9 cellular contexts compared by ENCODE assay signal in the genomic region with DNA sequence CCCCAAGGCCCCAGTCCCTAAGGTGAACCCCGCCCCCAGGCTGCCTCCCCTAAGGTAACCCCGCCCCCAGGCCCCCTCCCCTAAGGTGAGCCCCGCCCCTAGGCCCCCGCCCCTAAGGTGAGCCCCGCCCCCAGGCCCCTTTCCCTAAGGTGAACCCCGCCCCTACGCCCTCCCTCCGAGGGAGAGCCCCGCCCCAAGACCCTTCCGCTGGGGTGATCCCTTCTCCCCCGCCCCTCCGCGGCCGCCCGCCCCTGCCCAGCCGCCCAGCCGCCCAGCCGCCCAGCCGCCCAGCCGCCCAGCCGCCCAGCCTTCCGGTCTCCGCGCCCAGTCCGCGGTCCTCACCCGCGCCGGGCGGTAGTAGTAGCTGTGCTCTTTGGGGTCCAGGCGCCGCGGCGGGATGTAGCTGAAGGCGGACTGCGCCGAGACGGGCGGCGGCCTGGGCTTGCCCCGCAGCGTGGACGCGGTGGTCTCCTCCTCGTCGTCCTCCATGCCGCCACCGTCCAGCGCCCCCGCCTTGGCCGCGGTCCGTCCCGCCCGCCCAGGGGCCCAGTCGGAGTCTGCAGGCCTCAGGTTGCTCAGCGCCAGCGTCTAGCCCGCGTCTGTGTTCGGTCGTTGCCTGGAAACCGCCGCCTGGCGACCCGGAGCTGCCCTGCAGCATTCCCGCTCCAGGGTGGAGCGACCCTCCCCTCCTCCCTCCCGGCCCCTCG. TPM values are rescaled to one million over a fixed set of nuclear protein-coding genes. Genes with fewer than 3 reads are reported as not detected.
DNase-seq lines count a peak whose midpoint lies in the region; ATAC-seq, FAIRE-seq and TF ChIP-seq lines count a peak whose summit lies in the region.
"Had no signal": no experiment of that assay in that cellular context is flagged by ENCODE, and none has a peak within 500 bp of the region (broad histone marks: within the 10 kb centered on the region; RNA-seq: fewer than 3 reads in every experiment).

A gene with protein sequence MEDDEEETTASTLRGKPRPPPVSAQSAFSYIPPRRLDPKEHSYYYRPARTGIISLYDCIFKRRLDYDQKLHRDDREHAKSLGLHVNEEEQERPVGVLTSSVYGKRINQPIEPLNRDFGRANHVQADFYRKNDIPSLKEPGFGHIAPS (minus strand): TSS at position 601 of the 707 bp plus-strand sequence. CDS start 112 bp downstream, at position 489.

- H3K9ac ChIP-seq in NT2/D1 (ENCODE audit: insufficient read length, low read depth) (peak within 1 kb of the TSS; percentile 77), stomach smooth muscle (ENCODE audit: low read length in 2 of 2) (peak within 1 kb of the TSS in 1 of 2 donors; percentile 64)

- peak; percentile 72 for ATAC-seq in left lobe of liver
- ATAC-seq in GM18858 (IDR thresholded peaks at IDR 0.05; ENCODE audit: unreplicated experiment): no peak

- FAIRE-seq in RCC 7860 (lab: Jason Lieb, UNC): no peak
- FAIRE-seq: TTC549 had no signal

- H3K9me3 ChIP-seq in NT2/D1 (ENCODE audit: insufficient read depth, low read length) (peaks cover 4% of the 10 kb centered on the region; the same call in 1 of the 2 replicates), stomach smooth muscle (ENCODE audit: control insufficient read depth in 2 of 2, low read length in 2 of 2) (no peaks in the 10 kb centered on the region)

- peak; percentile 54 to 78 for DNase-seq in NCI-H524 (lab: John Stamatoyannopoulos, UW)
- no peak for DNase-seq in NCI-H524 treated with DMSO at 0.1 percent for 48 hours (lab: John Stamatoyannopoulos, UW)
- peak; percentile 54 for DNase-seq in NT2/D1 (ENCODE audit: low read depth, low spot score)
- DNase-seq in coronary artery (ENCODE audit: low spot score): no peak
- peak; percentile 57 for DNase-seq in left lobe of liver (ENCODE audit: low spot score)
- no peak for DNase-seq in RCC 7860 (ENCODE audit: low spot score)

- TF ChIP-seq CTCF in coronary artery (IDR thresholded peaks at IDR 0.05): no peak

- H3K4me3 ChIP-seq in NT2/D1 (ENCODE audit: insufficient read length, low read depth) (peak within 1 kb of the TSS; percentile 61), coronary artery (peak within 1 kb of the TSS; percentile 85), stomach smooth muscle (ENCODE audit: low read length in 2 of 2) (peak within 1 kb of the TSS; percentile 41 to 72)

- H3K4me1 ChIP-seq in NT2/D1 (ENCODE audit: insufficient read depth, insufficient read length) (no peaks in the 10 kb centered on the region), stomach smooth muscle (ENCODE audit: control insufficient read depth, insufficient read depth, low read length) (peaks cover 16% of the 10 kb centered on the region)

- H3K27me3 ChIP-seq in NT2/D1 (ENCODE audit: insufficient read depth, insufficient read length) (peaks cover 17% of the 10 kb centered on the region), stomach smooth muscle (ENCODE audit: control insufficient read depth in 1 of 2, insufficient read depth in 2 of 2, low read length in 2 of 2) (peaks cover 13% of the 10 kb centered on the region in 2 donors)

- H3K36me3 ChIP-seq in NT2/D1 (ENCODE audit: insufficient read depth, insufficient read length, low read length) (no peaks in the 10 kb centered on the region), stomach smooth muscle (ENCODE audit: control insufficient read depth in 2 of 2, insufficient read depth in 2 of 2, low read length in 2 of 2) (no peaks in the 10 kb centered on the region)

- H3K27ac ChIP-seq in coronary artery (no peak within 1 kb of the TSS), stomach smooth muscle (ENCODE audit: low read length) (no peak within 1 kb of the TSS)

RNA-seq across cellular contexts. Expression of the gene that starts here (rescaled TPM):
- total RNA-seq in left lobe of liver: 0.48 TPM

Comparison
In these comparisons a context has a peak if more than half of its experiments do, and no peak if none do; other contexts are left out.
1. DNase-seq: peak in NCI-H524 (2 of 2) and NT2/D1 (single experiment); none in NCI-H524 treated with DMSO at 0.1 percent for 48 hours (single experiment), coronary artery (single experiment) and RCC 7860 (single experiment).
2. Peak in DNase-seq and ATAC-seq in left lobe of liver; RNA of the gene not detected or under 1 TPM.
3. Peak in every context shown above with its lines, with median percentiles within 50 percentile points of each other: H3K4me3 ChIP-seq.